26 cellular contexts compared by ENCODE assay signal in genomic region chr1:165287329-165287728, GRCh38.
"Had no signal": no experiment of that assay in that cellular context is flagged by ENCODE, and none has a peak within 500 bp of the region (broad histone marks: within the 10 kb centered on the region; RNA-seq: fewer than 3 reads in every experiment).

No MANE protein-coding gene starts in this region.

- H3K4me3 ChIP-seq: esophagus muscularis mucosa, heart right ventricle, stomach, thyroid gland, upper lobe of right lung had no signal

- H3K27ac ChIP-seq: esophagus muscularis mucosa, foreskin keratinocyte, heart right ventricle, stomach, thyroid gland, upper lobe of right lung had no signal

- H3K4me3 Mint-ChIP-seq: activated CD8-positive, alpha-beta memory T cell treated with anti-CD3 and anti-CD28 coated beads, Interleukin-2, amount 10 ng/mL, durations not matched to agents 7 days and 5 days; activated CD8-positive, alpha-beta T cell treated with anti-CD3 and anti-CD28 coated beads, Interleukin-2, amount 10 ng/mL, durations not matched to agents 7 days and 5 days; activated T-cell treated with anti-CD3 and anti-CD28 coated beads, Interleukin-2, amount 50 U/mL, for 72 hours; central memory CD8-positive, alpha-beta T cell; dendritic cell treated with granulocyte-macrophage colony-stimulating factor and Interleukin-4, amounts not matched to agents 40 ng/mL and 50 ng/mL, for 4 days; mesothelial cell of epicardium; naive thymus-derived CD4-positive, alpha-beta T cell; neural crest cell; stimulated activated naive B cell treated with anti-CD40 and anti-IgM and Interleukin-4, amounts not matched to agents 10 μg/mL and 1 μg/mL and 100 μg/mL, for 72 hours had no signal

- H3K27me3 ChIP-seq: thyroid gland had no signal

- H3K4me1 Mint-ChIP-seq: activated CD8-positive, alpha-beta memory T cell treated with anti-CD3 and anti-CD28 coated beads, Interleukin-2, amount 10 ng/mL, durations not matched to agents 7 days and 5 days; central memory CD8-positive, alpha-beta T cell; naive thymus-derived CD4-positive, alpha-beta T cell; neural crest cell; stimulated activated naive B cell treated with anti-CD40 and anti-IgM and Interleukin-4, amounts not matched to agents 10 μg/mL and 1 μg/mL and 100 μg/mL, for 72 hours had no signal

- H3K36me3 Mint-ChIP-seq: activated CD8-positive, alpha-beta memory T cell treated with anti-CD3 and anti-CD28 coated beads, Interleukin-2, amount 10 ng/mL, durations not matched to agents 7 days and 5 days; activated naive CD4-positive, alpha-beta T cell treated with anti-CD3 and anti-CD28 coated beads, Interleukin-2, amount 50 U/mL, for 72 hours; mesothelial cell of epicardium; naive thymus-derived CD4-positive, alpha-beta T cell; stimulated activated naive B cell treated with anti-CD40 and anti-IgM and Interleukin-4, amounts not matched to agents 10 μg/mL and 1 μg/mL and 100 μg/mL, for 72 hours had no signal

- DNase-seq: activated CD8-positive, alpha-beta memory T cell treated with anti-CD3 and anti-CD28 coated beads, Interleukin-2, amount 10 ng/mL, durations not matched to agents 7 days and 5 days; activated CD8-positive, alpha-beta T cell treated with anti-CD3 and anti-CD28 coated beads, Interleukin-2, amount 10 ng/mL, durations not matched to agents 7 days and 5 days; activated naive CD4-positive, alpha-beta T cell; activated T-cell treated with anti-CD3 and anti-CD28 coated beads for 4 hours; activated T-cell treated with anti-CD3 and anti-CD28 coated beads, Interleukin-2, amount 50 U/mL, for 72 hours; anterior cingulate cortex; heart right ventricle; left cardiac atrium; left ventricle myocardium superior; naive thymus-derived CD4-positive, alpha-beta T cell; occipital lobe; right cardiac atrium; stimulated activated CD4-positive, alpha-beta T cell treated with anti-CD3 and anti-CD28 coated beads, Interleukin-15, amount 100 ng/mL, for 24 hours; stimulated activated CD4-positive, alpha-beta T cell treated with anti-CD3 and anti-CD28 coated beads, Interleukin-2, amount 100 ng/mL, for 24 hours; stimulated activated naive B cell treated with anti-CD40 and anti-IgM and Interleukin-4, amounts not matched to agents 10 μg/mL and 1 μg/mL and 100 μg/mL, for 72 hours; stomach; T-helper 1 cell; thyroid gland; upper lobe of right lung had no signal

- H3K27ac Mint-ChIP-seq: activated CD8-positive, alpha-beta memory T cell treated with anti-CD3 and anti-CD28 coated beads, Interleukin-2, amount 10 ng/mL, durations not matched to agents 7 days and 5 days; activated CD8-positive, alpha-beta T cell treated with anti-CD3 and anti-CD28 coated beads, Interleukin-2, amount 10 ng/mL, durations not matched to agents 7 days and 5 days; activated naive CD4-positive, alpha-beta T cell treated with anti-CD3 and anti-CD28 coated beads, Interleukin-2, amount 50 U/mL, for 72 hours; activated T-cell treated with anti-CD3 and anti-CD28 coated beads, Interleukin-2, amount 50 U/mL, for 72 hours; dendritic cell treated with granulocyte-macrophage colony-stimulating factor and Interleukin-4, amounts not matched to agents 40 ng/mL and 50 ng/mL, for 4 days; mesothelial cell of epicardium; naive thymus-derived CD4-positive, alpha-beta T cell; stimulated activated naive B cell treated with anti-CD40 and anti-IgM and Interleukin-4, amounts not matched to agents 10 μg/mL and 1 μg/mL and 100 μg/mL, for 72 hours had no signal

- H3K36me3 ChIP-seq: esophagus muscularis mucosa, heart right ventricle, stomach, thyroid gland, upper lobe of right lung had no signal

- H3K9me3 Mint-ChIP-seq: activated naive CD4-positive, alpha-beta T cell treated with anti-CD3 and anti-CD28 coated beads, Interleukin-2, amount 50 U/mL, for 72 hours; activated T-cell treated with anti-CD3 and anti-CD28 coated beads, Interleukin-2, amount 50 U/mL, for 72 hours; central memory CD8-positive, alpha-beta T cell; dendritic cell treated with granulocyte-macrophage colony-stimulating factor and Interleukin-4, amounts not matched to agents 40 ng/mL and 50 ng/mL, for 4 days had no signal

- H3K4me1 ChIP-seq: esophagus muscularis mucosa, foreskin keratinocyte, heart right ventricle, thyroid gland, upper lobe of right lung had no signal

- H3K9me3 ChIP-seq: esophagus muscularis mucosa, heart right ventricle, stomach, thyroid gland, upper lobe of right lung had no signal
